Comparison of ENCODE assay signal across 12 cellular contexts in the genomic region with DNA sequence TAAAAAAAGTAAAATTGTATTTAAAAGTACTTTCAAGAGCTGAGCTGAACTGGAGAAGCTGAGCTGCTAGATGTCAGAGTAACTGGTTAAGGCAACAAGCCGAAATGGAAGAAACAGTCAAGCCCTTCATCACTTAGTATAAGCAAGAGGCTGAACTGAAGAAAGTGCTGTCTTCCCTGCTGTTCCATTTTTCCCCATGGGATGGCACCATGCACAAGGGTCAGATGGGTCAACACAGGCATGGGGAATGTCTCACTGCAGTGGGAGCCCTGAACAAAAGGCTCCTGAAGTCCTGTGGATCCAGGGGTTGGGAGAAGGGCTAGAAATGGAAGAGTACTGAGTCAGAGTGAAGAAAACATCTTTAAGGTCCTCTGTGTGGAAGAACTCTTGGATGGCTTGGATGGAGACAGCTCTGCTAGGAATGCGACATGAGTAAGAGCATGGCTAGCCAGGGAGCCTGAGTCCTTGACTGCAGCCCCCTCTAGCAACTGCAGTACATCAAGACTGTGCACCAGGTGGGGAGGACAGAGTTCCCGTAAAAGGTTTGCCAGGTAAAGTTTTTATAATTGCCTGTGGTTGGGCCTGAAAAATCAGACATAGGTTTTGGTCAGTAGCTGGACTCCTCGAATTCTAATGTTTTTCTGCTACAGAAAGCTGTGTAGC.
DNase-seq lines count a peak whose midpoint lies in the region; ATAC-seq, FAIRE-seq and TF ChIP-seq lines count a peak whose summit lies in the region.
"Had no signal": no experiment of that assay in that cellular context is flagged by ENCODE, and none has a peak within 500 bp of the region (broad histone marks: within the 10 kb centered on the region; RNA-seq: fewer than 3 reads in every experiment).

No MANE protein-coding gene starts in this region.

- DNase-seq in Calu3: peak; percentile 49
- no peak for DNase-seq in IMR-90
- peak; percentile 8 for DNase-seq in astrocyte (ENCODE audit: low read depth)
- peak; percentile 89 for DNase-seq in islet precursor cell
- no peak for DNase-seq in stomach
- DNase-seq in mesothelial cell of epicardium (ENCODE audit: low spot score in 2 of 2, unreplicated experiment in 2 of 2): no peak
- no peak for DNase-seq in DMS79 treated with DMSO at 0.1 percent for 48 hours (lab: John Stamatoyannopoulos, UW)
- DNase-seq in activated CD8-positive, alpha-beta memory T cell treated with anti-CD3 and anti-CD28 coated beads, Interleukin-2, amount 10 ng/mL, durations not matched to agents 7 days and 5 days: no peak
- DNase-seq: activated gamma-delta T cell; naive thymus-derived CD8-positive, alpha-beta T cell had no signal

- no peaks in the 10 kb centered on the region for H3K27me3 ChIP-seq in IMR-90 (ENCODE audit: control insufficient read depth, insufficient read depth, low read length)
- no peaks in the 10 kb centered on the region for H3K27me3 ChIP-seq in astrocyte (ENCODE audit: insufficient read depth, low read length)
- H3K27me3 ChIP-seq in stomach: no peaks in the 10 kb centered on the region
- H3K27me3 ChIP-seq: SJSA1 had no signal

- H2AK9ac ChIP-seq in IMR-90 (replicated peaks; ENCODE audit: low read depth, low read length, poor library complexity): peak overlapping the region; percentile 55

- CTCF ChIA-PET in Calu3 (lab: Charles Lee) (no interaction called here), IMR-90 (lab: Yijun Ruan, JAX) (no interaction called here)
- CTCF ChIA-PET in activated CD8-positive, alpha-beta memory T cell treated with anti-CD3 and anti-CD28 coated beads, Interleukin-2, amount 10 ng/mL, durations not matched to agents 7 days and 5 days (lab: Charles Lee): no interaction called here

- H4K20me1 ChIP-seq in IMR-90 (ENCODE audit: insufficient read depth, low read length): no peaks in the 10 kb centered on the region
- no peaks in the 10 kb centered on the region for H4K20me1 ChIP-seq in astrocyte (ENCODE audit: insufficient read depth, low read length)

- no peak overlapping the region for H2AK5ac ChIP-seq in IMR-90 (ENCODE audit: low read depth, low read length)

- no peaks in the 10 kb centered on the region for H3K79me1 ChIP-seq in IMR-90 (ENCODE audit: low read depth in 1 of 2, low read length in 2 of 2)

- no peak overlapping the region for H2BK5ac ChIP-seq in IMR-90 (ENCODE audit: low read depth, low read length, poor library complexity, severe bottlenecking)

- no peak overlapping the region for H3K4me2 ChIP-seq in IMR-90 (ENCODE audit: low read depth, low read length)
- no peak overlapping the region for H3K4me2 ChIP-seq in astrocyte (ENCODE audit: low read length)

- H3K36me3 Mint-ChIP-seq in Calu3 (ENCODE audit: insufficient read depth, unreplicated experiment) (no peaks in the 10 kb centered on the region), astrocyte (ENCODE audit: low read depth, unreplicated experiment) (no peaks in the 10 kb centered on the region), mesothelial cell of epicardium (peaks cover 17% of the 10 kb centered on the region)
- H3K36me3 Mint-ChIP-seq in activated CD8-positive, alpha-beta memory T cell treated with anti-CD3 and anti-CD28 coated beads, Interleukin-2, amount 10 ng/mL, durations not matched to agents 7 days and 5 days: no peaks in the 10 kb centered on the region
- H3K36me3 Mint-ChIP-seq: stimulated activated memory B cell treated with anti-CD40 and anti-IgM and Interleukin-4, amounts not matched to agents 10 μg/mL and 1 μg/mL and 100 μg/mL, for 72 hours had no signal

- no peak overlapping the region for H2AFZ ChIP-seq in IMR-90 (replicated peaks; ENCODE audit: low read length, poor library complexity)
- H2AFZ ChIP-seq in astrocyte (ENCODE audit: low read depth, low read length): no peak overlapping the region

- no peak overlapping the region for H3K18ac ChIP-seq in IMR-90 (ENCODE audit: low read depth, low read length)

- H3K27ac ChIP-seq in IMR-90 (ENCODE audit: insufficient read depth, low read length) (no peak overlapping the region), astrocyte (ENCODE audit: low read depth, low read length) (no peak overlapping the region), stomach (no peak overlapping the region)
- H3K27ac ChIP-seq: SJSA1 had no signal

- no peak overlapping the region for H3K14ac ChIP-seq in IMR-90 (replicated peaks; ENCODE audit: low read depth, low read length)

- H3K9me1 ChIP-seq in IMR-90 (ENCODE audit: insufficient read depth, low read length): no peaks in the 10 kb centered on the region

- in situ Hi-C loops in IMR-90 (cut with MboI; ENCODE audit: low sequenced_read_pairs): no loop called here

- ATAC-seq in IMR-90 (ENCODE audit: low read depth): no peak
- ATAC-seq in activated CD8-positive, alpha-beta memory T cell treated with anti-CD3 and anti-CD28 coated beads, Interleukin-2, amount 10 ng/mL, durations not matched to agents 7 days and 5 days: no peak
- ATAC-seq: naive thymus-derived CD8-positive, alpha-beta T cell; stimulated activated memory B cell treated with anti-CD40 and anti-IgM and Interleukin-4, amounts not matched to agents 10 μg/mL and 1 μg/mL and 100 μg/mL, for 72 hours had no signal

- H3K27ac Mint-ChIP-seq in Calu3 (ENCODE audit: unreplicated experiment) (no peak overlapping the region), astrocyte (ENCODE audit: unreplicated experiment) (no peak overlapping the region), mesothelial cell of epicardium (no peak overlapping the region)
- no peak overlapping the region for H3K27ac Mint-ChIP-seq in activated CD8-positive, alpha-beta memory T cell treated with anti-CD3 and anti-CD28 coated beads, Interleukin-2, amount 10 ng/mL, durations not matched to agents 7 days and 5 days
- H3K27ac Mint-ChIP-seq: naive thymus-derived CD8-positive, alpha-beta T cell; stimulated activated memory B cell treated with anti-CD40 and anti-IgM and Interleukin-4, amounts not matched to agents 10 μg/mL and 1 μg/mL and 100 μg/mL, for 72 hours had no signal

- FAIRE-seq in astrocyte (lab: Jason Lieb, UNC): no peak

- no CpG with 5 or more reads among the region's 4 CpGs for WGBS in IMR-90 (ENCODE audit: extremely low coverage in 2 of 2, insufficient read length in 1 of 2), 2 experiments
- WGBS in stomach, 5 donors: 71 to 75% (median 74%) methylated on average over 4 of the region's 4 CpGs

- TF ChIP-seq POLR2A in IMR-90 (IDR thresholded peaks at IDR 0.05; ENCODE audit: low read depth, low read length): no peak
- no peak for TF ChIP-seq POLR2A in stomach (IDR thresholded peaks at IDR 0.05)

- no peak overlapping the region for H3K9ac ChIP-seq in IMR-90 (ENCODE audit: low read depth, low read length)
- H3K9ac ChIP-seq in astrocyte (ENCODE audit: low read length): no peak overlapping the region

- H2BK15ac ChIP-seq in IMR-90 (ENCODE audit: low read depth, low read length): no peak overlapping the region

- H3K56ac ChIP-seq in IMR-90 (ENCODE audit: extremely low read depth, insufficient read depth, low read length): no peak overlapping the region

- no peak overlapping the region for H4K8ac ChIP-seq in IMR-90 (ENCODE audit: low read depth in 2 of 2, low read length in 2 of 2)

- H3K4me3 Mint-ChIP-seq in Calu3 (ENCODE audit: low read depth, unreplicated experiment) (no peak overlapping the region), astrocyte (ENCODE audit: unreplicated experiment) (no peak overlapping the region), mesothelial cell of epicardium (no peak overlapping the region)
- H3K4me3 Mint-ChIP-seq in activated CD8-positive, alpha-beta memory T cell treated with anti-CD3 and anti-CD28 coated beads, Interleukin-2, amount 10 ng/mL, durations not matched to agents 7 days and 5 days: no peak overlapping the region
- H3K4me3 Mint-ChIP-seq: naive thymus-derived CD8-positive, alpha-beta T cell; stimulated activated memory B cell treated with anti-CD40 and anti-IgM and Interleukin-4, amounts not matched to agents 10 μg/mL and 1 μg/mL and 100 μg/mL, for 72 hours had no signal

- no peak overlapping the region for H4K91ac ChIP-seq in IMR-90 (ENCODE audit: insufficient read depth, low read depth, low read length)

- H3K36me3 ChIP-seq in IMR-90 (ENCODE audit: control insufficient read depth, insufficient read depth, low read length) (no peaks in the 10 kb centered on the region), astrocyte (ENCODE audit: insufficient read depth, low read length) (no peaks in the 10 kb centered on the region), stomach (no peaks in the 10 kb centered on the region)
- H3K36me3 ChIP-seq: SJSA1 had no signal

- dilution Hi-C loops in IMR-90 (cut with HindIII; ENCODE audit: low sequenced_read_pairs, unreplicated experiment): no loop called here

- no peak overlapping the region for H2BK120ac ChIP-seq in IMR-90 (ENCODE audit: low read depth, low read length)

- H3K4me1 Mint-ChIP-seq in Calu3 (ENCODE audit: low read depth, unreplicated experiment) (no peaks in the 10 kb centered on the region), astrocyte (ENCODE audit: low read depth, unreplicated experiment) (no peaks in the 10 kb centered on the region), mesothelial cell of epicardium (no peaks in the 10 kb centered on the region)
- H3K4me1 Mint-ChIP-seq in activated CD8-positive, alpha-beta memory T cell treated with anti-CD3 and anti-CD28 coated beads, Interleukin-2, amount 10 ng/mL, durations not matched to agents 7 days and 5 days: no peaks in the 10 kb centered on the region
- H3K4me1 Mint-ChIP-seq: naive thymus-derived CD8-positive, alpha-beta T cell; stimulated activated memory B cell treated with anti-CD40 and anti-IgM and Interleukin-4, amounts not matched to agents 10 μg/mL and 1 μg/mL and 100 μg/mL, for 72 hours had no signal

- no TSS peak for BruUV-seq in Calu3 (replicated peaks; lab: Mats Ljungman, UMichigan)
- no TSS peak for BruUV-seq in IMR-90 (replicated peaks; lab: Mats Ljungman, UMichigan)

- no peak overlapping the region for H3K4ac ChIP-seq in IMR-90 (ENCODE audit: low read depth, low read length)

- H4K5ac ChIP-seq in IMR-90 (ENCODE audit: low read depth, low read length): no peak overlapping the region

- H3K27me3 Mint-ChIP-seq in Calu3 (ENCODE audit: unreplicated experiment) (peaks cover 14% of the 10 kb centered on the region), astrocyte (ENCODE audit: low read depth, unreplicated experiment) (no peaks in the 10 kb centered on the region), mesothelial cell of epicardium (ENCODE audit: low read depth) (no peaks in the 10 kb centered on the region)
- H3K27me3 Mint-ChIP-seq in activated CD8-positive, alpha-beta memory T cell treated with anti-CD3 and anti-CD28 coated beads, Interleukin-2, amount 10 ng/mL, durations not matched to agents 7 days and 5 days: no peaks in the 10 kb centered on the region
- H3K27me3 Mint-ChIP-seq: stimulated activated memory B cell treated with anti-CD40 and anti-IgM and Interleukin-4, amounts not matched to agents 10 μg/mL and 1 μg/mL and 100 μg/mL, for 72 hours had no signal

- TF ChIP-seq EP300 in stomach (IDR thresholded peaks at IDR 0.05): no peak

- POLR2A ChIA-PET in IMR-90 (lab: Charles Lee; ENCODE audit: unreplicated experiment): no interaction called here

- TF ChIP-seq CTCF in Calu3 (IDR thresholded peaks at IDR 0.05; ENCODE audit: unreplicated experiment) (no peak), IMR-90 (conservative IDR thresholded peaks at IDR 0.05; ENCODE audit: low read depth, low read length) (no peak), astrocyte (IDR thresholded peaks at IDR 0.05; ENCODE audit: insufficient read depth, low read depth, low read length) (peak; percentile 34), stomach (IDR thresholded peaks at IDR 0.05) (no peak), mesothelial cell of epicardium (IDR thresholded peaks at IDR 0.05; ENCODE audit: unreplicated experiment) (no peak)

- no peak overlapping the region for H3K23ac ChIP-seq in IMR-90 (ENCODE audit: low read depth, low read length)

- no peak for TF ChIP-seq RAD21 in IMR-90 (IDR thresholded peaks at IDR 0.05; ENCODE audit: low read length)

- no peaks in the 10 kb centered on the region for H3K79me2 ChIP-seq in astrocyte (ENCODE audit: insufficient read depth, low read length)

- H3K9me3 ChIP-seq in IMR-90 (ENCODE audit: control insufficient read depth, insufficient read depth, low read length) (peaks cover 4% of the 10 kb centered on the region; the same call in 1 of the 2 replicates), astrocyte (ENCODE audit: insufficient read depth, low read depth, low read length) (no peaks in the 10 kb centered on the region), stomach (peaks cover 0 to 10% (median 0%) of the 10 kb centered on the region in 4 donors)
- H3K9me3 ChIP-seq: SJSA1 had no signal

- H3K4me3 ChIP-seq in IMR-90 (ENCODE audit: insufficient read depth, low read depth, low read length): no peak overlapping the region
- H3K4me3 ChIP-seq in astrocyte (ENCODE audit: insufficient read depth, low read depth, low read length): no peak overlapping the region
- no peak overlapping the region for H3K4me3 ChIP-seq in stomach
- H3K4me3 ChIP-seq: SJSA1 had no signal

- intact Hi-C loops in Calu3 (cut with micrococcal nuclease; ENCODE audit: unreplicated experiment): loop anchor here (2.0 kb wide), 1 partner anchor 190 kb away; no protein-coding TSS in a partner anchor
- intact Hi-C loops in IMR-90 (cut with micrococcal nuclease): no loop called here
- intact Hi-C loops in stomach (cut with DNase I; ENCODE audit: low total_unique reads): no loop called here

- H3K9me3 Mint-ChIP-seq in Calu3 (ENCODE audit: low read depth, unreplicated experiment) (peaks cover 2% of the 10 kb centered on the region), astrocyte (ENCODE audit: unreplicated experiment) (peaks cover 4% of the 10 kb centered on the region), mesothelial cell of epicardium (peaks cover 39% of the 10 kb centered on the region)
- H3K9me3 Mint-ChIP-seq in activated CD8-positive, alpha-beta memory T cell treated with anti-CD3 and anti-CD28 coated beads, Interleukin-2, amount 10 ng/mL, durations not matched to agents 7 days and 5 days (ENCODE audit: low read depth): peaks cover 7% of the 10 kb centered on the region
- H3K9me3 Mint-ChIP-seq: stimulated activated memory B cell treated with anti-CD40 and anti-IgM and Interleukin-4, amounts not matched to agents 10 μg/mL and 1 μg/mL and 100 μg/mL, for 72 hours had no signal

- H2BK20ac ChIP-seq in IMR-90 (ENCODE audit: low read depth, low read length): no peak overlapping the region

- H3K4me1 ChIP-seq in IMR-90 (ENCODE audit: control insufficient read depth, insufficient read depth, low read length) (no peaks in the 10 kb centered on the region), astrocyte (ENCODE audit: insufficient read depth, low read length) (no peaks in the 10 kb centered on the region), stomach (no peaks in the 10 kb centered on the region)
- H3K4me1 ChIP-seq: SJSA1 had no signal

Comparison
In these comparisons a context has a peak if more than half of its experiments do, and no peak if none do; other contexts are left out.
1. DNase-seq: peak in Calu3 (single experiment), astrocyte (single experiment) and islet precursor cell (single experiment); none in IMR-90 (single experiment), stomach (single experiment), mesothelial cell of epicardium (0 of 2), DMS79 treated with DMSO at 0.1 percent for 48 hours (single experiment) and activated CD8-positive, alpha-beta memory T cell treated with anti-CD3 and anti-CD28 coated beads, Interleukin-2, amount 10 ng/mL, durations not matched to agents 7 days and 5 days (single experiment).